In genomic region chr12:116662612-116663144, GRCh38 we compare ENCODE assay signal across 9 cellular contexts.
A peak's percentile ranks its signal among the peaks of the same experiment; 100 is the strongest.
DNase-seq lines count a peak whose midpoint lies in the region; ATAC-seq, FAIRE-seq and TF ChIP-seq lines count a peak whose summit lies in the region.
"Had no signal": no experiment of that assay in that cellular context is flagged by ENCODE, and none has a peak within 500 bp of the region (broad histone marks: within the 10 kb centered on the region; RNA-seq: fewer than 3 reads in every experiment).

No MANE protein-coding gene starts in this region.

- H3K4me1 ChIP-seq in ES-I3 (ENCODE audit: insufficient read depth, low read length) (peaks cover 17% of the 10 kb centered on the region), ectodermal cell (ENCODE audit: control insufficient read depth, insufficient read depth, low read length) (peaks cover 23% of the 10 kb centered on the region), pancreas (peaks cover 6 to 18% (median 10%) of the 10 kb centered on the region in 3 donors), suprapubic skin (peaks cover 26% of the 10 kb centered on the region), PC-3 (ENCODE audit: insufficient read depth, low read length) (peaks cover 15% of the 10 kb centered on the region)

- FAIRE-seq in pancreas (lab: Jason Lieb, UNC), result no peak

- H2AFZ ChIP-seq in PC-3 (ENCODE audit: low read length), result no peak overlapping the region

- no peaks in the 10 kb centered on the region for H3K36me3 ChIP-seq in ES-I3 (ENCODE audit: insufficient read depth, low read length)
- no peaks in the 10 kb centered on the region for H3K36me3 ChIP-seq in ectodermal cell (ENCODE audit: control insufficient read depth, insufficient read depth, low read length)
- H3K36me3 ChIP-seq in pancreas, result no peaks in the 10 kb centered on the region
- no peaks in the 10 kb centered on the region for H3K36me3 ChIP-seq in suprapubic skin
- H3K36me3 ChIP-seq in PC-3 (ENCODE audit: low read depth, low read length), result no peaks in the 10 kb centered on the region

- CTCF ChIA-PET in PC-3 (lab: Charles Lee), result no interaction called here

- no peak overlapping the region for H3K4me2 ChIP-seq in PC-3 (ENCODE audit: low read length)

- 0 out of 2 replicates have a peak, but pooled peaks cover 4% of the 10 kb centered on the region for H4K20me1 ChIP-seq in PC-3 (ENCODE audit: low read length)

- H3K9ac ChIP-seq in ES-I3 (ENCODE audit: low read depth, low read length) (peak overlapping the region; percentile 30; the same call in 1 of the 2 replicates), PC-3 (ENCODE audit: low read length) (no peak overlapping the region)

- H3K4me3 ChIP-seq in ectodermal cell (ENCODE audit: insufficient read depth, low read depth, low read length) (no peak overlapping the region), pancreas (peak overlapping the region in 1 of 4 donors; percentile 28), suprapubic skin (no peak overlapping the region), PC-3 (ENCODE audit: low read length) (no peak overlapping the region)

- H3K9me3 ChIP-seq in ES-I3 (ENCODE audit: control insufficient read depth, insufficient read depth, low read length) (no peaks in the 10 kb centered on the region), ectodermal cell (ENCODE audit: control insufficient read depth, low read length) (no peaks in the 10 kb centered on the region), pancreas (no peaks in the 10 kb centered on the region), suprapubic skin (no peaks in the 10 kb centered on the region), PC-3 (ENCODE audit: low read length) (no peaks in the 10 kb centered on the region)

- H3K27ac ChIP-seq in ectodermal cell (ENCODE audit: insufficient read depth, low read depth, low read length, poor library complexity, severe bottlenecking), result peak overlapping the region; percentile 36
- peak overlapping the region in 1 of 4 donors; percentile 36 for H3K27ac ChIP-seq in pancreas
- no peak overlapping the region for H3K27ac ChIP-seq in suprapubic skin
- no peak overlapping the region for H3K27ac ChIP-seq in PC-3 (ENCODE audit: low read length)
- H3K27ac ChIP-seq: foreskin keratinocyte had no signal

- TF ChIP-seq CTCF in pancreas (IDR thresholded peaks at IDR 0.05) (no peak), suprapubic skin (IDR thresholded peaks at IDR 0.05) (no peak), PC-3 (conservative IDR thresholded peaks at IDR 0.05; ENCODE audit: low read depth, low read length) (no peak)

- no peak for TF ChIP-seq POLR2A in suprapubic skin (IDR thresholded peaks at IDR 0.05)

- H3F3A ChIP-seq in PC-3 (ENCODE audit: low read length, unreplicated experiment), result no peaks in the 10 kb centered on the region

- no TSS peak for BruUV-seq in PC-3 (replicated peaks; lab: Mats Ljungman, UMichigan)

- WGBS in ectodermal cell, 2 experiments, result 26 to 30% methylated on average over 21 of the region's 21 CpGs
- 19 to 20% methylated on average over 19 to 21 of the region's 21 CpGs for WGBS in pancreas, 2 donors
- 57% methylated on average over 14 of the region's 21 CpGs for WGBS in suprapubic skin

- ATAC-seq in pancreas (peak; percentile 16 to 35 (median 22)), PC-3 (no peak), HG02623 (IDR thresholded peaks at IDR 0.05; ENCODE audit: unreplicated experiment) (no peak)
- ATAC-seq in activated CD4-positive, CD25-positive, alpha-beta regulatory T cell treated with anti-CD3 and anti-CD28 coated beads, Interleukin-2, amount 50 U/mL, for 24 hours, result no peak
- ATAC-seq: foreskin keratinocyte had no signal

- TF ChIP-seq EP300 in suprapubic skin (IDR thresholded peaks at IDR 0.05), result no peak

- intact Hi-C loops in pancreas (cut with DNase I), result no loop called here
- intact Hi-C loops in PC-3 (cut with micrococcal nuclease), result no loop called here

- H3K27me3 ChIP-seq in ectodermal cell (ENCODE audit: control insufficient read depth, insufficient read depth, low read length, poor library complexity, severe bottlenecking) (no peaks in the 10 kb centered on the region), pancreas (no peaks in the 10 kb centered on the region), suprapubic skin (no peaks in the 10 kb centered on the region), PC-3 (ENCODE audit: low read length) (0 out of 2 replicates have a peak, but pooled peaks cover 5% of the 10 kb centered on the region)

- DNase-seq in NCI-H345 treated with DMSO at 0.1 percent for 48 hours (lab: John Stamatoyannopoulos, UW; ENCODE audit: unreplicated experiment) (peak; percentile 9), pancreas (peak in 4 of 6 donors; percentile 21 to 68 (median 34)), suprapubic skin (ENCODE audit: low spot score in 2 of 2) (no peak), PC-3 (no peak)
- DNase-seq: foreskin keratinocyte had no signal

- POLR2A ChIA-PET in PC-3 (lab: Charles Lee; ENCODE audit: unreplicated experiment), result no interaction called here

- H3K9me2 ChIP-seq in PC-3 (replicated peaks; ENCODE audit: low read length), result no peaks in the 10 kb centered on the region

- no peaks in the 10 kb centered on the region for H3K79me2 ChIP-seq in PC-3 (ENCODE audit: low read length)

Comparison
In these comparisons a context has a peak if more than half of its experiments do, and no peak if none do; other contexts are left out.
1. DNase-seq: peak in NCI-H345 treated with DMSO at 0.1 percent for 48 hours (single experiment) and pancreas (4 of 6); none in suprapubic skin (0 of 2) and PC-3 (single experiment).
2. ATAC-seq: peak in pancreas (4 of 4); none in PC-3 (single experiment), activated CD4-positive, CD25-positive, alpha-beta regulatory T cell treated with anti-CD3 and anti-CD28 coated beads, Interleukin-2, amount 50 U/mL, for 24 hours (0 of 2) and HG02623 (single experiment).